In the genomic region with DNA sequence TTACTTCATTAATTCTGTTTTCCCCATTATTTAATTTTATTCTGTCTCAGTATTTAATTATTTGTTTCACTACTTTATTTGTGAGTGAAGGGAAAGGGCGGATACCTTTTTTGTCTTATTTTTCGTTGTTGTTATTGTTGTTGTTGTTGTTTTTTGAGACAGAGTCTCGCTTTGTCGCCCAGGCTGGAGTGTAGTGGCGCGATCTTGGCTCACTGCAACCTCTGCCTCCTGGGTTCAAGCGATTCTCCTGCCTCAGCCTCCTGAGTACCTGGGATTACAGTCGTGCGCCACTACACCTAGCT, we compare ENCODE assay signal across 9 cellular contexts. TPM values are rescaled to one million over a fixed set of nuclear protein-coding genes. Genes with fewer than 3 reads are reported as not detected.
DNase-seq lines count a peak whose midpoint lies in the region; ATAC-seq and TF ChIP-seq lines count a peak whose summit lies in the region.
"Not testable (repeated sequence)": the region's sequence is repeated elsewhere in the genome, so short reads cannot be mapped to it uniquely, and the experiment has no call there.
"Had no signal": no experiment of that assay in that cellular context is flagged by ENCODE, and none has a peak within 500 bp of the region (broad histone marks: within the 10 kb centered on the region; RNA-seq: fewer than 3 reads in every experiment).

No MANE protein-coding gene starts in this region.

- H3K4me3 Mint-ChIP-seq in activated T-cell treated with anti-CD3 and anti-CD28 coated beads, Interleukin-2, amount 50 U/mL, for 72 hours, result peak overlapping the region; percentile 56 to 71
- H3K4me3 Mint-ChIP-seq in naive thymus-derived CD4-positive, alpha-beta T cell, result peak overlapping the region; percentile 23 to 97 (median 64)

- not testable (repeated sequence) for TF ChIP-seq RAD21 in HCT116 (IDR thresholded peaks at IDR 0.05; ENCODE audit: low read depth)

- dilution Hi-C loops in mammary epithelial cell (cut with HindIII; ENCODE audit: low sequenced_read_pairs), result not testable (repeated sequence)

- peaks cover 16% of the 10 kb centered on the region for H3K4me1 Mint-ChIP-seq in activated T-cell treated with anti-CD3 and anti-CD28 coated beads, Interleukin-2, amount 50 U/mL, for 72 hours (ENCODE audit: low read depth)
- H3K4me1 Mint-ChIP-seq in naive thymus-derived CD4-positive, alpha-beta T cell, result not testable (repeated sequence)

- peaks cover 18% of the 10 kb centered on the region for H3K27me3 Mint-ChIP-seq in activated T-cell treated with anti-CD3 and anti-CD28 coated beads, Interleukin-2, amount 50 U/mL, for 72 hours (ENCODE audit: low read depth)
- peaks cover 6 to 18% (median 10%) of the 10 kb centered on the region in 5 donors for H3K27me3 Mint-ChIP-seq in naive thymus-derived CD4-positive, alpha-beta T cell

- 96% methylated on average over 8 of the region's 9 CpGs for WGBS in mammary epithelial cell (ENCODE audit: low coverage, missing lambda C conversion rate)

- not testable (repeated sequence) for BruUV-seq in HCT116 (replicated peaks; lab: Mats Ljungman, UMichigan); mammary epithelial cell (replicated peaks; lab: Mats Ljungman, UMichigan)

- H3K9ac ChIP-seq in BLaER1 (peak overlapping the region; percentile 49; the same call in 1 of the 2 replicates), iPS-15b (ENCODE audit: low read depth, low read length) (peak overlapping the region; percentile 37)
- H3K9ac ChIP-seq in HCT116 (ENCODE audit: low read length); mammary epithelial cell (ENCODE audit: insufficient read depth, low read length); skeletal muscle satellite cell (ENCODE audit: low read depth, low read length): not testable (repeated sequence)

- H3K9me3 ChIP-seq in BLaER1; HCT116 (ENCODE audit: control insufficient read depth in 1 of 2, insufficient read depth in 1 of 2, low read depth in 1 of 2, low read length in 2 of 2); mammary epithelial cell (replicated peaks; ENCODE audit: insufficient read depth, low read length); iPS-15b (ENCODE audit: control insufficient read depth, insufficient read depth, low read length); naive thymus-derived CD4-positive, alpha-beta T cell (ENCODE audit: control insufficient read depth in 2 of 3, low read length in 3 of 3); skeletal muscle satellite cell (replicated peaks; ENCODE audit: low read length): not testable (repeated sequence)

- H4K20me1 ChIP-seq in BLaER1; HCT116 (ENCODE audit: insufficient read depth); mammary epithelial cell (ENCODE audit: insufficient read depth, low read length): not testable (repeated sequence)

- TF ChIP-seq POLR2A in HCT116 (IDR thresholded peaks at IDR 0.05; ENCODE audit: borderline replicate concordance, extremely low read depth, insufficient read depth, insufficient read length), result not testable (repeated sequence)

- peak overlapping the region; percentile 54 for H2AFZ ChIP-seq in HCT116 (ENCODE audit: low read depth, low read length, poor library complexity, severe bottlenecking)
- H2AFZ ChIP-seq in mammary epithelial cell (ENCODE audit: low read depth, low read length), result not testable (repeated sequence)

- intact Hi-C loops in HCT116 (cut with micrococcal nuclease), result not testable (repeated sequence)
- intact Hi-C loops in mammary epithelial cell (cut with micrococcal nuclease), result loop anchor here (1.0 to 10.0 kb wide), 4 partner anchors 50 to 270 kb away; no protein-coding TSS in a partner anchor
- intact Hi-C loops in naive thymus-derived CD4-positive, alpha-beta T cell (cut with micrococcal nuclease), result loop anchor here (1.0 to 10.0 kb wide), 4 partner anchors 49 to 607 kb away; a partner anchor contains a TSS

- TF ChIP-seq CTCF in HCT116 (IDR thresholded peaks at IDR 0.05 in 2 of 3, conservative IDR thresholded peaks at IDR 0.05 in 1 of 3; ENCODE audit: borderline replicate concordance in 1 of 3, insufficient read depth in 1 of 3, low read depth in 2 of 3, low read length in 2 of 3); RWPE1 (conservative IDR thresholded peaks at IDR 0.05; ENCODE audit: low read depth); mammary epithelial cell (conservative IDR thresholded peaks at IDR 0.05 in 1 of 2, IDR thresholded peaks at IDR 0.05 in 1 of 2; ENCODE audit: extremely low read depth in 1 of 2, insufficient read depth in 1 of 2, low read depth in 1 of 2, low read length in 2 of 2): not testable (repeated sequence)

- not testable (repeated sequence) for ATAC-seq in HCT116; activated T-cell treated with anti-CD3 and anti-CD28 coated beads, Interleukin-2, amount 50 U/mL, for 72 hours (replicated peaks in 1 of 2); naive thymus-derived CD4-positive, alpha-beta T cell

- not testable (repeated sequence) for H3K27ac Mint-ChIP-seq in activated T-cell treated with anti-CD3 and anti-CD28 coated beads, Interleukin-2, amount 50 U/mL, for 72 hours; naive thymus-derived CD4-positive, alpha-beta T cell

- not testable (repeated sequence) for H3K9me2 ChIP-seq in HCT116 (ENCODE audit: insufficient read depth)

- H3K4me2 ChIP-seq in BLaER1, result peak overlapping the region; percentile 93
- H3K4me2 ChIP-seq in HCT116 (ENCODE audit: low read length), result peak overlapping the region; percentile 83
- peak overlapping the region; percentile 96 for H3K4me2 ChIP-seq in mammary epithelial cell (ENCODE audit: insufficient read depth, low read depth, low read length)
- H3K4me2 ChIP-seq in skeletal muscle satellite cell (ENCODE audit: low read length), result peak overlapping the region; percentile 100

- H3K36me3 ChIP-seq in BLaER1; HCT116 (ENCODE audit: control insufficient read depth in 1 of 2, insufficient read depth in 2 of 2, low read length in 2 of 2); mammary epithelial cell (ENCODE audit: insufficient read depth, low read length); iPS-15b (ENCODE audit: control insufficient read depth, insufficient read depth, low read length); naive thymus-derived CD4-positive, alpha-beta T cell (ENCODE audit: control insufficient read depth in 2 of 3, insufficient read depth in 3 of 3, low read length in 3 of 3); skeletal muscle satellite cell (ENCODE audit: insufficient read depth, low read length): not testable (repeated sequence)

- not testable (repeated sequence) for H3K4me1 ChIP-seq in BLaER1; mammary epithelial cell (ENCODE audit: insufficient read depth, low read length); naive thymus-derived CD4-positive, alpha-beta T cell (ENCODE audit: control insufficient read depth in 2 of 2, insufficient read depth in 2 of 2, low read length in 2 of 2); skeletal muscle satellite cell (ENCODE audit: control insufficient read depth, insufficient read depth, low read length)
- H3K4me1 ChIP-seq in HCT116 (ENCODE audit: control insufficient read depth in 1 of 2, insufficient read depth in 2 of 2, low read length in 2 of 2) (peaks cover 4 to 12% of the 10 kb centered on the region in 2 experiments; a peak in 3 of 4 replicates), iPS-15b (ENCODE audit: control insufficient read depth, insufficient read depth, low read length) (peaks cover 18% of the 10 kb centered on the region)

- H3K27ac ChIP-seq in BLaER1; HCT116 (ENCODE audit: low read depth, low read length); mammary epithelial cell (ENCODE audit: insufficient read depth, low read depth, low read length); naive thymus-derived CD4-positive, alpha-beta T cell (ENCODE audit: low read depth, low read length): not testable (repeated sequence)
- peak overlapping the region; percentile 54 for H3K27ac ChIP-seq in RWPE1

- POLR2A ChIA-PET in HCT116 (lab: Charles Lee); RWPE1 (lab: Yijun Ruan, JAX; ENCODE audit: low non-redundant PET); naive thymus-derived CD4-positive, alpha-beta T cell (lab: Charles Lee): not testable (repeated sequence)

- CTCF ChIA-PET in HCT116 (lab: Charles Lee), result interaction anchor here (0.8 kb wide), 1 partner anchor 19 kb away, joined by 3 read pairs; no protein-coding TSS in a partner anchor
- CTCF ChIA-PET in RWPE1 (lab: Yijun Ruan, JAX), result interaction anchor here (0.6 to 0.8 kb wide), 4 partner anchors 10 to 141 kb away, joined by 3 to 5 read pairs (median 4); no protein-coding TSS in a partner anchor
- CTCF ChIA-PET in mammary epithelial cell (lab: Charles Lee; ENCODE audit: low non-redundant PET), result not testable (repeated sequence)
- CTCF ChIA-PET in naive thymus-derived CD4-positive, alpha-beta T cell (lab: Charles Lee), result interaction anchor here (0.8 to 1.8 kb wide), 3 partner anchors 9 to 308 kb away, joined by 3 to 6 read pairs (median 3); no protein-coding TSS in a partner anchor

- H3K27me3 ChIP-seq in BLaER1; HCT116 (ENCODE audit: insufficient read depth, low read length); mammary epithelial cell (ENCODE audit: insufficient read depth, low read length); iPS-15b (ENCODE audit: control insufficient read depth, insufficient read depth, low read length); naive thymus-derived CD4-positive, alpha-beta T cell (ENCODE audit: control insufficient read depth in 2 of 2, insufficient read depth in 2 of 2, low read length in 2 of 2); skeletal muscle satellite cell (ENCODE audit: control insufficient read depth, insufficient read depth, low read length): not testable (repeated sequence)

- RAD21 ChIA-PET in HCT116 (lab: Charles Lee; ENCODE audit: low non-redundant PET in 1 of 2, low total read pairs in 2 of 2, uncharacterized antibody in 2 of 2, unreplicated experiment in 2 of 2), result not testable (repeated sequence)

- not testable (repeated sequence) for DNase-seq in HCT116 (ENCODE audit: low read depth, low spot score); RWPE1 (ENCODE audit: low spot score); activated T-cell treated with anti-CD3 and anti-CD28 coated beads, Interleukin-2, amount 50 U/mL, for 72 hours; mammary epithelial cell; naive thymus-derived CD4-positive, alpha-beta T cell

- not testable (repeated sequence) for H3K4me3 ChIP-seq in BLaER1; mammary epithelial cell (replicated peaks in 1 of 3; ENCODE audit: insufficient read depth in 1 of 3, low read depth in 2 of 3, low read length in 3 of 3); naive thymus-derived CD4-positive, alpha-beta T cell (ENCODE audit: low read length); skeletal muscle satellite cell (ENCODE audit: low read length)
- H3K4me3 ChIP-seq in HCT116 (replicated peaks in 1 of 2; ENCODE audit: low read depth in 1 of 2, low read length in 2 of 2), result peak overlapping the region in 1 of 2 experiments; percentile 30; a peak in 2 of 4 replicates
- peak overlapping the region; percentile 84 for H3K4me3 ChIP-seq in iPS-15b (ENCODE audit: low read depth, low read length)

- not testable (repeated sequence) for H3K36me3 Mint-ChIP-seq in activated T-cell treated with anti-CD3 and anti-CD28 coated beads, Interleukin-2, amount 50 U/mL, for 72 hours (ENCODE audit: insufficient read depth in 2 of 2); naive thymus-derived CD4-positive, alpha-beta T cell

- not testable (repeated sequence) for H3K9me3 Mint-ChIP-seq in activated T-cell treated with anti-CD3 and anti-CD28 coated beads, Interleukin-2, amount 50 U/mL, for 72 hours; naive thymus-derived CD4-positive, alpha-beta T cell

- H3K79me2 ChIP-seq in HCT116 (ENCODE audit: insufficient read depth, low read length); mammary epithelial cell (ENCODE audit: insufficient read depth, low read length): not testable (repeated sequence)

- in situ Hi-C loops in mammary epithelial cell (cut with MboI; ENCODE audit: low sequenced_read_pairs in 2 of 2), result not testable (repeated sequence)

RNA-seq across cellular contexts. Expression of a gene that starts 35.9 kb away (rescaled TPM):
- total RNA-seq in HCT116 (2021; ENCODE audit: unreplicated experiment), result 0.17 TPM
- polyA plus RNA-seq in HCT116 (2012), result not detected in 2 replicates
- total RNA-seq in activated T-cell treated with anti-CD3 and anti-CD28 coated beads, Interleukin-2, amount 50 U/mL, for 72 hours, result under 1 TPM; 0.02 to 0.07 TPM
- under 1 TPM in 1 of 2 donors, not detected in 1; under 0.01 TPM for total RNA-seq in mammary epithelial cell
- 0.01 TPM for polyA plus RNA-seq in mammary epithelial cell
- polyA minus RNA-seq in mammary epithelial cell, result not detected
- total RNA-seq in naive thymus-derived CD4-positive, alpha-beta T cell, result under 1 TPM in 1 of 5 experiments, not detected in 4; 0.20 TPM
- polyA plus RNA-seq in naive thymus-derived CD4-positive, alpha-beta T cell, result not detected
- not detected in 2 replicates for total RNA-seq in skeletal muscle satellite cell (2012; rRNA removed)
- total RNA-seq: Right ventricle myocardium superior had no signal
